Comparison of ENCODE assay signal across 9 cellular contexts in genomic region chr11:124831897-124832296, GRCh38.
"Had no signal": no experiment of that assay in that cellular context is flagged by ENCODE, and none has a peak within 500 bp of the region (broad histone marks: within the 10 kb centered on the region; RNA-seq: fewer than 3 reads in every experiment).

No MANE protein-coding gene starts in this region.

- H2AFZ ChIP-seq: GM23338 had no signal

- H3K4me3 Mint-ChIP-seq: GM23338, H9, HFFc6 had no signal

- ATAC-seq: GM23338 had no signal

- H3K27ac Mint-ChIP-seq: GM23338, H9, HFFc6 had no signal

- H3K4me2 ChIP-seq: GM23338 had no signal

- H3K4me3 ChIP-seq: GM23338 had no signal

- DNase-seq: H9, HCEC 1CT, HFFc6, IMR-90, KBM-7 had no signal

- H3K9me3 Mint-ChIP-seq: GM23338, H9, HFFc6 had no signal

- FAIRE-seq: H1, H54, HTR-8/SVneo had no signal
